Comparison of ENCODE assay signal across 18 cellular contexts in genomic region chr17:4691686-4692085, GRCh38. TPM values are rescaled to one million over a fixed set of nuclear protein-coding genes. Genes with fewer than 3 reads are reported as not detected.
"Had no signal": no experiment of that assay in that cellular context is flagged by ENCODE, and none has a peak within 500 bp of the region (broad histone marks: within the 10 kb centered on the region; RNA-seq: fewer than 3 reads in every experiment).

No MANE protein-coding gene starts in this region.

- ATAC-seq: activated T-cell treated with anti-CD3 and anti-CD28 coated beads, Interleukin-2, amount 50 U/mL, for 4 hours; body of pancreas; left lung; mucosa of descending colon; naive thymus-derived CD4-positive, alpha-beta T cell; right cardiac atrium had no signal

- DNase-seq: activated CD4-positive, alpha-beta memory T cell treated with anti-CD3 and anti-CD28 coated beads, Interleukin-2, amount 10 ng/mL, durations not matched to agents 7 days and 5 days; activated effector memory CD4-positive, alpha-beta T cell treated with Interleukin-2 at 50 U/mL for 16 hours; activated T-cell treated with anti-CD3 and anti-CD28 coated beads, Interleukin-2, amount 50 U/mL, for 4 hours; amygdala; body of pancreas; central memory CD4-positive, alpha-beta T cell; effector CD4-positive, alpha-beta T cell; kidney; left lung; mammary epithelial cell; naive thymus-derived CD4-positive, alpha-beta T cell; right cardiac atrium; small intestine had no signal

- H3K27me3 Mint-ChIP-seq: activated CD4-positive, alpha-beta memory T cell treated with anti-CD3 and anti-CD28 coated beads, Interleukin-2, amount 10 ng/mL, durations not matched to agents 7 days and 5 days; activated naive CD4-positive, alpha-beta T cell treated with anti-CD3 and anti-CD28 coated beads, Interleukin-2, amount 50 U/mL, for 24 hours; naive thymus-derived CD4-positive, alpha-beta T cell; stimulated activated naive CD8-positive, alpha-beta T cell treated with anti-CD3 and anti-CD28 coated beads, Interleukin-15, Interleukin-2, amounts not matched to agents 100 ng/mL and 50 ng/mL, for 24 hours had no signal

- H3K9me3 ChIP-seq: body of pancreas, left lung, mucosa of descending colon had no signal

- H3K4me3 Mint-ChIP-seq: activated CD4-positive, alpha-beta memory T cell treated with anti-CD3 and anti-CD28 coated beads, Interleukin-2, amount 10 ng/mL, durations not matched to agents 7 days and 5 days; activated naive CD4-positive, alpha-beta T cell treated with anti-CD3 and anti-CD28 coated beads, Interleukin-2, amount 50 U/mL, for 24 hours; activated T-cell treated with anti-CD3 and anti-CD28 coated beads, Interleukin-2, amount 50 U/mL, for 4 hours; stimulated activated naive CD8-positive, alpha-beta T cell treated with anti-CD3 and anti-CD28 coated beads, Interleukin-15, Interleukin-2, amounts not matched to agents 100 ng/mL and 50 ng/mL, for 24 hours had no signal

- H3K27me3 ChIP-seq: body of pancreas, left lung had no signal

- H3K4me3 ChIP-seq: body of pancreas, coronary artery, left lung, mucosa of descending colon had no signal

- H3K4me1 ChIP-seq: body of pancreas had no signal

- H3K27ac ChIP-seq: body of pancreas, coronary artery, left lung had no signal

- H3K9me3 Mint-ChIP-seq: activated CD4-positive, alpha-beta memory T cell treated with anti-CD3 and anti-CD28 coated beads, Interleukin-2, amount 10 ng/mL, durations not matched to agents 7 days and 5 days; activated naive CD4-positive, alpha-beta T cell treated with anti-CD3 and anti-CD28 coated beads, Interleukin-2, amount 50 U/mL, for 24 hours; activated T-cell treated with anti-CD3 and anti-CD28 coated beads, Interleukin-2, amount 50 U/mL, for 4 hours; naive thymus-derived CD4-positive, alpha-beta T cell; stimulated activated naive CD8-positive, alpha-beta T cell treated with anti-CD3 and anti-CD28 coated beads, Interleukin-15, Interleukin-2, amounts not matched to agents 100 ng/mL and 50 ng/mL, for 24 hours had no signal

- H3K27ac Mint-ChIP-seq: activated CD4-positive, alpha-beta memory T cell treated with anti-CD3 and anti-CD28 coated beads, Interleukin-2, amount 10 ng/mL, durations not matched to agents 7 days and 5 days; activated naive CD4-positive, alpha-beta T cell treated with anti-CD3 and anti-CD28 coated beads, Interleukin-2, amount 50 U/mL, for 24 hours; stimulated activated naive CD8-positive, alpha-beta T cell treated with anti-CD3 and anti-CD28 coated beads, Interleukin-15, Interleukin-2, amounts not matched to agents 100 ng/mL and 50 ng/mL, for 24 hours had no signal

RNA-seq across cellular contexts. Expression of gene ZMYND15, which starts 47.9 kb away (rescaled TPM):
- total RNA-seq: SK-MEL-5 had no signal
- polyA plus RNA-seq: naive thymus-derived CD4-positive, alpha-beta T cell had no signal
